ENCODE assay signal across 17 cellular contexts in the genomic region with DNA sequence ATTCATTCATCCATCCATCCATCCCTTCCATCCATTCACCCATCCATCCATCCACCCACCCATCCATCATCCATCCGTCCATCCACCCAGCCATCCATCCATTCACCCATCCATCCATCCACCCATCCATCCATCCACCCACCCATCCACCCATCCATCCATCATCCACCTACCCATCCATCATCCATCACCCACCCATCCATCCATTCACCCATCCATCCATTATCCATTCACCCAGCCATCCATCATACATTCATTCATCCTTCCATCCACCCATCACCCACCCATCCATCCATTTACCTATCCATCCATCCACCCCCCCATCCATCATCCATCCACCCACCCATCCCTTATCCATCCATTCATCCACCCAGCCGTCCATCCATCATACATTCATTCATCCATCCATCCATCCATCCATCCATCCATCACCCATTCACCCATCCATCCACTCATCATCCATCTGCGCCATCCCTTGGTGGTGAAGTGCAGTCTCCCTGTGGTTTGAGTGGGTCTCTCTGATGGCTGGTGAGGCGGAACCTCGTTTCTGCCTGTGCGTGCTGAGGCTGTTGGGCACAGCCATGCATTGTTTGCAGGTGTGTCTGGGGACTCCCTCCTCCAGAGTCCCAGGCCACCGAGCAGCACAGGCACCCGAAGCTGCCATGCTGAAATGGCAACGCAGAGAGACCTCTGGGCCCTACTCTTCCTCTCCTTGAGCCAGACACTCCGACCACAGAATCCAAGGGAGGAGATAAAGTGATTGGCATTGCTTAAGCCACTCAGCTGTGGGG.
"Had no signal": no experiment of that assay in that cellular context is flagged by ENCODE, and none has a peak within 500 bp of the region (broad histone marks: within the 10 kb centered on the region; RNA-seq: fewer than 3 reads in every experiment).

No MANE protein-coding gene starts in this region.

- DNase-seq: activated CD4-positive, alpha-beta memory T cell treated with anti-CD3 and anti-CD28 coated beads, Interleukin-2, amount 10 ng/mL, durations not matched to agents 7 days and 5 days; activated CD4-positive, alpha-beta T cell treated with anti-CD3 and anti-CD28 coated beads, Interleukin-2, amount 10 ng/mL, durations not matched to agents 7 days and 5 days; activated CD4-positive, CD25-positive, alpha-beta regulatory T cell; activated gamma-delta T cell; activated T-cell treated with anti-CD3 and anti-CD28 coated beads for 4 hours; amygdala; Karpas-422; NCI-H1105 treated with DMSO at 0.1 percent for 48 hours; NCI-H1436 treated with DMSO at 0.1 percent for 48 hours; NCI-H187; NCI-H2081; NCI-H510A treated with DMSO at 0.1 percent for 48 hours; NCI-H69; NK-92 treated with Interleukin-12 subunit alpha and Interleukin-12 subunit beta, amount 100 ng/mL, for 24 hours; Peyer's patch; SHP77 treated with DMSO at 0.1 percent for 48 hours; T1000 had no signal

- H3K27ac ChIP-seq: Peyer's patch had no signal

- H3K9me3 ChIP-seq: Peyer's patch had no signal

- H3K4me3 ChIP-seq: Peyer's patch had no signal

- H3K36me3 ChIP-seq: Peyer's patch had no signal
